1 cellular context compared by ENCODE assay signal in the genomic region with DNA sequence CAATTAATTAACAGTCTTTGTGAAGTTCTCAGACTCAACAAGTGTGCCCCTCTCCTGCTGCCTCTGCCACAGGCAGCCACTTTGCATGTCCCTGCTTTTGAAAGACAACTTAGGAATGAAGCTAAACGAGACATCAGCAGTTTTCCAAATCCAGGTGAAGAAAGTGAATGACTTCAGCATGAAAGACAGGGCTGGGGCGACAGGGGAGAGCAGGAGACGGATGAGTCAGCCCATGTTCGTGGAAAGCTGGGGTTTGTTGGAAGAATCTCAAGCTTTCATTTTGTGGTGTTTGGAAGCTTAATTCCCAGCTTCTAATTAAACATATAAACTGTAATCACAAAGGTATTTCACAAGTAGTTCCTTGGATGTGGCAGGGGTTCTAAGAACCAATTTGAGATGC.
TF ChIP-seq lines count a peak whose summit lies in the region.

No MANE protein-coding gene starts in this region.

TF ChIP-seq in H1, 55 proteins besides CTCF, POLR2A, EP300 and RAD21 (continued from another document):
- TF ChIP-seq TBP (IDR thresholded peaks at IDR 0.05; ENCODE audit: low read depth, low read length), result no peak
- TF ChIP-seq RFX5 (IDR thresholded peaks at IDR 0.05; ENCODE audit: borderline replicate concordance, low read depth, low read length), result no peak
- no peak for TF ChIP-seq KDM5A (IDR thresholded peaks at IDR 0.05; ENCODE audit: low read length)
- TF ChIP-seq KDM1A (IDR thresholded peaks at IDR 0.05; ENCODE audit: borderline replicate concordance, low read length), result no peak
- TF ChIP-seq, protein P1, sequence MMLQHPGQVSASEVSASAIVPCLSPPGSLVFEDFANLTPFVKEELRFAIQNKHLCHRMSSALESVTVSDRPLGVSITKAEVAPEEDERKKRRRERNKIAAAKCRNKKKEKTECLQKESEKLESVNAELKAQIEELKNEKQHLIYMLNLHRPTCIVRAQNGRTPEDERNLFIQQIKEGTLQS (IDR thresholded peaks at IDR 0.05; ENCODE audit: insufficient read depth, low read depth, low read length), result no peak
- TF ChIP-seq JUND (IDR thresholded peaks at IDR 0.05; ENCODE audit: low read length), result no peak
- TF ChIP-seq SIN3A (conservative IDR thresholded peaks at IDR 0.05 in 1 of 2, IDR thresholded peaks at IDR 0.05 in 1 of 2; ENCODE audit: low read depth in 1 of 2, low read length in 2 of 2), result no peak
- TF ChIP-seq ASH2L (IDR thresholded peaks at IDR 0.05; ENCODE audit: low read length), result no peak
